ENCODE assay signal across 24 cellular contexts in genomic region chr20:1296922-1297321, GRCh38.
"Had no signal": no experiment of that assay in that cellular context is flagged by ENCODE, and none has a peak within 500 bp of the region (broad histone marks: within the 10 kb centered on the region; RNA-seq: fewer than 3 reads in every experiment).

No MANE protein-coding gene starts in this region.

- DNase-seq: activated CD4-positive, alpha-beta T cell treated with anti-CD3 and anti-CD28 coated beads, Interleukin-2, amount 50 U/mL, for 4 hours; activated CD8-positive, alpha-beta memory T cell treated with anti-CD3 and anti-CD28 coated beads for 24 hours; activated CD8-positive, alpha-beta memory T cell treated with anti-CD3 and anti-CD28 coated beads, Interleukin-2, amount 50 U/mL, for 4 hours; activated naive CD4-positive, alpha-beta T cell treated with anti-CD3 and anti-CD28 coated beads for 36 hours; activated T-cell treated with anti-CD3 and anti-CD28 coated beads, Interleukin-2, amount 50 U/mL, for 24 hours; aorta; effector CD4-positive, alpha-beta T cell; erythroblast; foreskin fibroblast; lower lobe of right lung; naive B cell; psoas muscle; right cardiac atrium; stimulated activated CD4-positive, alpha-beta T cell treated with anti-CD3 and anti-CD28 coated beads, Interleukin-12 subunit alpha, Interleukin-12 subunit beta, amount 100 ng/mL, for 4 hours; stimulated activated CD4-positive, alpha-beta T cell treated with anti-CD3 and anti-CD28 coated beads, Interleukin-4, amount 100 ng/mL, for 4 hours; T-helper 9 cell had no signal

- H3K9me3 ChIP-seq: lower lobe of right lung, psoas muscle, tibial artery had no signal

- H3K4me1 ChIP-seq: lower lobe of right lung, tibial artery had no signal

- H3K9me3 Mint-ChIP-seq: activated naive CD4-positive, alpha-beta T cell treated with anti-CD3 and anti-CD28 coated beads for 36 hours; activated T-cell treated with anti-CD3 and anti-CD28 coated beads, Interleukin-2, amount 50 U/mL, for 24 hours; activated T-helper 2 cell treated with anti-CD3 and anti-CD28 coated beads, Interferon-gamma antibody, Interleukin-2, Interleukin-4, amounts not matched to agents 10 μg/mL and 5 μg/mL and 100 μg/mL, durations not matched to agents 14 hours and 24 hours and 36 hours; brain; dendritic cell treated with granulocyte-macrophage colony-stimulating factor and Interleukin-4, amounts not matched to agents 40 ng/mL and 50 ng/mL, for 4 days; naive B cell; stimulated activated naive CD8-positive, alpha-beta T cell treated with anti-CD3 and anti-CD28 coated beads, Interleukin-15, Interleukin-2, amounts not matched to agents 100 ng/mL and 50 ng/mL, for 24 hours had no signal

- H3K4me3 Mint-ChIP-seq: activated naive CD4-positive, alpha-beta T cell treated with anti-CD3 and anti-CD28 coated beads for 36 hours; activated T-cell treated with anti-CD3 and anti-CD28 coated beads, Interleukin-2, amount 50 U/mL, for 24 hours; brain; dendritic cell treated with granulocyte-macrophage colony-stimulating factor and Interleukin-4, amounts not matched to agents 40 ng/mL and 50 ng/mL, for 4 days; naive B cell; stimulated activated naive CD8-positive, alpha-beta T cell treated with anti-CD3 and anti-CD28 coated beads, Interleukin-15, Interleukin-2, amounts not matched to agents 100 ng/mL and 50 ng/mL, for 24 hours had no signal

- FAIRE-seq: endometrium, keratinocyte had no signal

- H3K36me3 ChIP-seq: lower lobe of right lung had no signal

- H3K36me3 Mint-ChIP-seq: naive B cell had no signal

- H3K4me3 ChIP-seq: lower lobe of right lung, psoas muscle, tibial artery had no signal

- H3K27me3 Mint-ChIP-seq: activated T-cell treated with anti-CD3 and anti-CD28 coated beads, Interleukin-2, amount 50 U/mL, for 24 hours; stimulated activated naive CD8-positive, alpha-beta T cell treated with anti-CD3 and anti-CD28 coated beads, Interleukin-15, Interleukin-2, amounts not matched to agents 100 ng/mL and 50 ng/mL, for 24 hours had no signal

- H3K27ac Mint-ChIP-seq: activated naive CD4-positive, alpha-beta T cell treated with anti-CD3 and anti-CD28 coated beads for 36 hours; activated T-cell treated with anti-CD3 and anti-CD28 coated beads, Interleukin-2, amount 50 U/mL, for 24 hours; activated T-helper 2 cell treated with anti-CD3 and anti-CD28 coated beads, Interferon-gamma antibody, Interleukin-2, Interleukin-4, amounts not matched to agents 10 μg/mL and 5 μg/mL and 100 μg/mL, durations not matched to agents 14 hours and 24 hours and 36 hours; brain; dendritic cell treated with granulocyte-macrophage colony-stimulating factor and Interleukin-4, amounts not matched to agents 40 ng/mL and 50 ng/mL, for 4 days; stimulated activated naive CD8-positive, alpha-beta T cell treated with anti-CD3 and anti-CD28 coated beads, Interleukin-15, Interleukin-2, amounts not matched to agents 100 ng/mL and 50 ng/mL, for 24 hours had no signal

- H3K4me1 Mint-ChIP-seq: brain had no signal

- H3K27ac ChIP-seq: lower lobe of right lung, psoas muscle, tibial artery had no signal

- ATAC-seq: left lobe of liver, lower lobe of right lung, psoas muscle, right cardiac atrium had no signal
